15 cellular contexts compared by ENCODE assay signal in genomic region chr13:64639206-64639605, GRCh38.
DNase-seq lines count a peak whose midpoint lies in the region; ATAC-seq, FAIRE-seq and TF ChIP-seq lines count a peak whose summit lies in the region.
"Had no signal": no experiment of that assay in that cellular context is flagged by ENCODE, and none has a peak within 500 bp of the region (broad histone marks: within the 10 kb centered on the region; RNA-seq: fewer than 3 reads in every experiment).

No MANE protein-coding gene starts in this region.

- no CpG with 5 or more reads among the region's 3 CpGs for WGBS in trophoblast cell (ENCODE audit: extremely low coverage, insufficient coverage, insufficient read length)
- WGBS in testis, 2 donors: 84 to 93% methylated on average over 3 of the region's 3 CpGs
- WGBS in aorta, 2 donors: 89 to 92% methylated on average over 3 of the region's 3 CpGs

- peaks cover 6 to 8% of the 10 kb centered on the region in 2 experiments for H3K4me1 ChIP-seq in trophoblast cell (ENCODE audit: control insufficient read depth in 1 of 2, insufficient read depth in 2 of 2, low read length in 2 of 2)
- no peaks in the 10 kb centered on the region for H3K4me1 ChIP-seq in testis
- no peaks in the 10 kb centered on the region for H3K4me1 ChIP-seq in aorta (ENCODE audit: control insufficient read depth in 1 of 2, insufficient read depth in 2 of 2, low read length in 2 of 2)

- no peak for TF ChIP-seq RAD21 in Ishikawa (IDR thresholded peaks at IDR 0.05; ENCODE audit: low read depth)

- no peaks in the 10 kb centered on the region for H3K79me2 ChIP-seq in trophoblast cell (ENCODE audit: control insufficient read depth, insufficient read depth, low read length, poor library complexity)

- H3K14ac ChIP-seq in trophoblast cell (ENCODE audit: low read length): no peak overlapping the region

- H4K12ac ChIP-seq in trophoblast cell (ENCODE audit: low read depth, low read length): no peak overlapping the region

- TF ChIP-seq CTCF in bronchial epithelial cell (IDR thresholded peaks at IDR 0.05; ENCODE audit: insufficient read depth, low read length, severe bottlenecking) (no peak), testis (IDR thresholded peaks at IDR 0.05) (no peak)

- no peak overlapping the region for H3K23ac ChIP-seq in trophoblast cell (ENCODE audit: low read length)

- H3K27ac ChIP-seq in trophoblast cell (ENCODE audit: low read depth, low read length) (no peak overlapping the region), testis (no peak overlapping the region), aorta (ENCODE audit: low read depth in 1 of 2, low read length in 2 of 2) (no peak overlapping the region)

- intact Hi-C loops in testis (cut with DNase I; ENCODE audit: low total_unique reads) (no loop called here), aorta (cut with DNase I) (no loop called here)

- TF ChIP-seq POLR2A in testis (IDR thresholded peaks at IDR 0.05): no peak

- H3K4ac ChIP-seq in trophoblast cell (ENCODE audit: low read depth, low read length): no peak overlapping the region

- H2AFZ ChIP-seq in trophoblast cell (ENCODE audit: insufficient read depth, low read length, poor library complexity): no peak overlapping the region

- H3K4me3 ChIP-seq in bronchial epithelial cell (ENCODE audit: low read depth, low read length): no peak overlapping the region
- no peak overlapping the region for H3K4me3 ChIP-seq in trophoblast cell (ENCODE audit: low read depth, low read length)
- no peak overlapping the region for H3K4me3 ChIP-seq in testis
- no peak overlapping the region for H3K4me3 ChIP-seq in aorta (ENCODE audit: low read length in 2 of 2)

- H3K27me3 ChIP-seq in bronchial epithelial cell (ENCODE audit: control insufficient read depth, insufficient read depth, low read length) (no peaks in the 10 kb centered on the region), trophoblast cell (ENCODE audit: insufficient read depth, low read length) (no peaks in the 10 kb centered on the region), testis (no peaks in the 10 kb centered on the region), aorta (ENCODE audit: control insufficient read depth in 1 of 2, insufficient read depth in 2 of 2, low read length in 1 of 2) (no peaks in the 10 kb centered on the region)

- no peak overlapping the region for H2AK5ac ChIP-seq in trophoblast cell (ENCODE audit: low read length)

- peak overlapping the region; percentile 61 for H2BK12ac ChIP-seq in trophoblast cell (ENCODE audit: low read length)

- no peak overlapping the region for H2BK5ac ChIP-seq in trophoblast cell (ENCODE audit: low read depth, low read length, poor library complexity)

- peak overlapping the region; percentile 53 for H2BK120ac ChIP-seq in trophoblast cell (ENCODE audit: insufficient read depth, low read length, poor library complexity)

- peak; percentile 0 for DNase-seq in EH (ENCODE audit: low read depth)
- peak; percentile 46 for DNase-seq in bronchial epithelial cell (ENCODE audit: low read depth)
- no peak for DNase-seq in trophoblast cell
- DNase-seq in testis: no peak
- no peak for DNase-seq in aorta
- DNase-seq: CD4-positive, CD25-positive, alpha-beta regulatory T cell; KG1; NCI-H524; NK-92 treated with Interleukin-12 subunit alpha and Interleukin-12 subunit beta, amount 100 ng/mL, for 24 hours had no signal

- H4K8ac ChIP-seq in trophoblast cell (ENCODE audit: low read depth, low read length): no peak overlapping the region

- H3K9ac ChIP-seq in trophoblast cell (ENCODE audit: low read length): no peak overlapping the region

- no peak for FAIRE-seq in bronchial epithelial cell (lab: Jason Lieb, UNC)
- FAIRE-seq: A204.1, GM12891 had no signal

- ATAC-seq in HG03342 (IDR thresholded peaks at IDR 0.05; ENCODE audit: unreplicated experiment) (no peak), aorta (ENCODE audit: low FRiP score) (no peak)
- ATAC-seq: Panc1, SK-N-SH treated with all-trans-retinoic acid at 6 μM for 48 hours had no signal

- H3K9me3 ChIP-seq in trophoblast cell (ENCODE audit: insufficient read depth, low read depth, low read length) (no peaks in the 10 kb centered on the region), testis (no peaks in the 10 kb centered on the region), aorta (ENCODE audit: control insufficient read depth, low read length) (no peaks in the 10 kb centered on the region)

- H4K91ac ChIP-seq in trophoblast cell (ENCODE audit: low read depth, low read length): peak overlapping the region; percentile 57

- H3K4me2 ChIP-seq in trophoblast cell (ENCODE audit: low read length): no peak overlapping the region

- no peaks in the 10 kb centered on the region for H3K36me3 ChIP-seq in bronchial epithelial cell (ENCODE audit: control insufficient read depth, insufficient read depth, low read length)
- H3K36me3 ChIP-seq in trophoblast cell (ENCODE audit: control insufficient read depth in 1 of 2, insufficient read depth in 2 of 2, low read length in 2 of 2): no peaks in the 10 kb centered on the region
- no peaks in the 10 kb centered on the region for H3K36me3 ChIP-seq in testis (ENCODE audit: low read depth, missing control alignments)
- H3K36me3 ChIP-seq in aorta (ENCODE audit: control insufficient read depth in 1 of 2, insufficient read depth in 2 of 2, low read length in 1 of 2): no peaks in the 10 kb centered on the region

- H3K79me1 ChIP-seq in trophoblast cell (ENCODE audit: low read length): peaks cover 15% of the 10 kb centered on the region

- H3K18ac ChIP-seq in trophoblast cell (ENCODE audit: low read length): no peak overlapping the region

- no peak for TF ChIP-seq EP300 in Ishikawa (IDR thresholded peaks at IDR 0.05; ENCODE audit: borderline replicate concordance)

TF ChIP-seq in Ishikawa, 13 proteins besides CTCF, POLR2A, EP300 and RAD21:
- TF ChIP-seq CEBPB (IDR thresholded peaks at IDR 0.05) (peak; percentile 36; the same call in 1 of the 2 replicates), TEAD4 (IDR thresholded peaks at IDR 0.05) (no peak)
TF ChIP-seq in Ishikawa: peak in this region for 1.

Comparison
In these comparisons a context has a peak if more than half of its experiments do, and no peak if none do; other contexts are left out.
1. DNase-seq: peak in EH (single experiment) and bronchial epithelial cell (single experiment); none in trophoblast cell (0 of 2), testis (single experiment) and aorta (0 of 2).